8 cellular contexts compared by ENCODE assay signal in genomic region chr3:188950832-188951489, GRCh38.
DNase-seq lines count a peak whose midpoint lies in the region; ATAC-seq and FAIRE-seq lines count a peak whose summit lies in the region.

No MANE protein-coding gene starts in this region.

- intact Hi-C loops in activated CD4-positive, alpha-beta T cell treated with anti-CD3 and anti-CD28 coated beads for 36 hours (cut with DNase I, micrococcal nuclease): loop anchor here (1.0 to 10.0 kb wide), 16 partner anchors 34 to 1034 kb away; partner anchors contain the start of gene LPP (in 1 of the 2)

- peak overlapping the region; percentile 90 for H3K27ac Mint-ChIP-seq in activated CD4-positive, alpha-beta T cell treated with anti-CD3 and anti-CD28 coated beads for 36 hours

- H3K27me3 Mint-ChIP-seq in activated CD4-positive, alpha-beta T cell treated with anti-CD3 and anti-CD28 coated beads for 36 hours: peaks cover 8% of the 10 kb centered on the region

- peak; percentile 75 for FAIRE-seq in islet of Langerhans (lab: Jason Lieb, UNC)

- H3K36me3 Mint-ChIP-seq in activated CD4-positive, alpha-beta T cell treated with anti-CD3 and anti-CD28 coated beads for 36 hours (ENCODE audit: low read depth): no peaks in the 10 kb centered on the region

- H3K9me3 Mint-ChIP-seq in activated CD4-positive, alpha-beta T cell treated with anti-CD3 and anti-CD28 coated beads for 36 hours (ENCODE audit: low read depth): no peaks in the 10 kb centered on the region

- no peak overlapping the region for H3K4me3 Mint-ChIP-seq in activated CD4-positive, alpha-beta T cell treated with anti-CD3 and anti-CD28 coated beads for 36 hours

- ATAC-seq in activated CD4-positive, alpha-beta T cell treated with anti-CD3 and anti-CD28 coated beads for 36 hours: peak; percentile 90

- peaks cover 50% of the 10 kb centered on the region for H3K4me1 Mint-ChIP-seq in activated CD4-positive, alpha-beta T cell treated with anti-CD3 and anti-CD28 coated beads for 36 hours

- DNase-seq in activated CD4-positive, alpha-beta T cell treated with anti-CD3 and anti-CD28 coated beads for 36 hours: peak; percentile 75
- no peak for DNase-seq in activated CD4-positive, alpha-beta T cell treated with anti-CD3 and anti-CD28 coated beads, Interleukin-2, amount 50 U/mL, for 1 hour
- peak; percentile 53 for DNase-seq in activated naive CD4-positive, alpha-beta T cell treated with anti-CD3 and anti-CD28 coated beads, Interleukin-2, amount 50 U/mL, for 16 hours
- DNase-seq in stimulated activated CD4-positive, alpha-beta T cell treated with anti-CD3 and anti-CD28 coated beads, TNF-alpha, amount 100 ng/mL, for 24 hours (ENCODE audit: low read depth in 3 of 3): peak in 2 of 3 experiments; percentile 22 to 45
- DNase-seq in NCI-H146 treated with DMSO at 0.1 percent for 48 hours (lab: John Stamatoyannopoulos, UW; ENCODE audit: unreplicated experiment) (no peak), NCI-H1436 treated with DMSO at 0.1 percent for 48 hours (lab: John Stamatoyannopoulos, UW) (no peak), iPS-NIHi11 (ENCODE audit: low spot score) (no peak)

- POLR2A ChIA-PET in activated CD4-positive, alpha-beta T cell treated with anti-CD3 and anti-CD28 coated beads for 36 hours (lab: Charles Lee): interaction anchor here (0.6 to 1.2 kb wide), 5 partner anchors 162 to 1210 kb away, joined by 3 to 6 read pairs (median 3); partner anchors contain the start of gene BCL6

- CTCF ChIA-PET in activated CD4-positive, alpha-beta T cell treated with anti-CD3 and anti-CD28 coated beads for 36 hours (lab: Charles Lee): interaction anchor here (0.6 to 8.8 kb wide), 4 partner anchors 37 to 1213 kb away, joined by 3 to 169 read pairs (median 3); no protein-coding TSS in a partner anchor

Comparison
In these comparisons a context has a peak if more than half of its experiments do, and no peak if none do; other contexts are left out.
1. DNase-seq: peak in activated CD4-positive, alpha-beta T cell treated with anti-CD3 and anti-CD28 coated beads for 36 hours (single experiment), activated naive CD4-positive, alpha-beta T cell treated with anti-CD3 and anti-CD28 coated beads, Interleukin-2, amount 50 U/mL, for 16 hours (single experiment) and stimulated activated CD4-positive, alpha-beta T cell treated with anti-CD3 and anti-CD28 coated beads, TNF-alpha, amount 100 ng/mL, for 24 hours (2 of 3); none in activated CD4-positive, alpha-beta T cell treated with anti-CD3 and anti-CD28 coated beads, Interleukin-2, amount 50 U/mL, for 1 hour (single experiment), NCI-H146 treated with DMSO at 0.1 percent for 48 hours (single experiment), NCI-H1436 treated with DMSO at 0.1 percent for 48 hours (single experiment) and iPS-NIHi11 (single experiment).